In the genomic region with DNA sequence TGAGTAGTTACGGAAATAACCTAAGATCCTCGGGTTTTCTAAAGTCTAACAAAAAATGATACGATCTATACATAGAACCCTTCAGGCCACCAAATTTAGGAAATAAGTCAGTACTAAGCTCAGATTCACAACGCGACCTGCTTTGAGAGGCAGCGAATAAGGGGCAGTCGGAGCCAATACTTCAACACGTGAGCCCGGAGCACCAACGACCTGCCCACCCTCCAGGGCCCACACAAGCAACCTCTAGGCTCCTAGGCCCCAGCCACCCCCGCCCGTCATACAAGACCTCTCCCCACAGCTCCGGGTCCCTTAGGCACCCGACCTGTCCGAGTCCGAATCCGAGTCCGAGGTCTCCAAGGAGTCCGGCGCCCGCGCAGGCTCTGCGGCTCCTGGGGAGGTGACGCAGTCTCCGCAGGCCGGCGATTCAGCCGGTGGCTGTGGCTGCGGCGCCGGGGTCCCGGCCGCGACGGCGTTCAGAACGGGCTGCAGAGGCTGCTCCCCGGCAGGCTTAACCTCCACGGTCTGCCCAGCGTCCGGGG, we compare ENCODE assay signal across 8 cellular contexts. TPM values are rescaled to one million over a fixed set of nuclear protein-coding genes. Genes with fewer than 3 reads are reported as not detected.
DNase-seq lines count a peak whose midpoint lies in the region; ATAC-seq, FAIRE-seq and TF ChIP-seq lines count a peak whose summit lies in the region.

No MANE protein-coding gene starts in this region.

- H3K4me2 ChIP-seq in BLaER1 treated with 17β-estradiol and CSF1 and Interleukin-3, amounts not matched to agents 10 nM and 100 nM: peak overlapping the region; percentile 80 to 96 (median 87)

- no peaks in the 10 kb centered on the region for H3K27me3 Mint-ChIP-seq in activated naive CD8-positive, alpha-beta T cell
- H3K27me3 Mint-ChIP-seq in progenitor cell of endocrine pancreas: no peaks in the 10 kb centered on the region

- peak; percentile 77 for FAIRE-seq in GM19239 (lab: Jason Lieb, UNC)
- no peak for FAIRE-seq in urothelium cell line (lab: Jason Lieb, UNC)

- H3K9me3 ChIP-seq in BLaER1 treated with 17β-estradiol and CSF1 and Interleukin-3, amounts not matched to agents 10 nM and 100 nM (replicated peaks in 1 of 11): no peaks in the 10 kb centered on the region
- H3K9me3 ChIP-seq in SK-N-MC (ENCODE audit: low read depth, low read length): no peaks in the 10 kb centered on the region
- H3K9me3 ChIP-seq in heart right ventricle: no peaks in the 10 kb centered on the region

- H3K36me3 Mint-ChIP-seq in activated naive CD8-positive, alpha-beta T cell: peaks cover 22% of the 10 kb centered on the region
- peaks cover 6% of the 10 kb centered on the region for H3K36me3 Mint-ChIP-seq in progenitor cell of endocrine pancreas (ENCODE audit: insufficient read depth)

- TF ChIP-seq CTCF in heart right ventricle (IDR thresholded peaks at IDR 0.05) (no peak), progenitor cell of endocrine pancreas (IDR thresholded peaks at IDR 0.05; ENCODE audit: unreplicated experiment) (no peak)

- peak overlapping the region; percentile 91 for H3K4me3 Mint-ChIP-seq in activated naive CD8-positive, alpha-beta T cell
- peak overlapping the region; percentile 87 for H3K4me3 Mint-ChIP-seq in progenitor cell of endocrine pancreas (ENCODE audit: low read depth)

- intact Hi-C loops in heart right ventricle (cut with DNase I): loop anchor here in 2 of 10 donors (5.0 to 10.0 kb wide), 2 partner anchors 169 to 326 kb away; a partner anchor contains a TSS

- peaks cover 12 to 26% (median 17%) of the 10 kb centered on the region in 10 experiments for H3K4me1 ChIP-seq in BLaER1 treated with 17β-estradiol and CSF1 and Interleukin-3, amounts not matched to agents 10 nM and 100 nM
- peaks cover 2 to 28% (median 24%) of the 10 kb centered on the region in 9 donors for H3K4me1 ChIP-seq in heart right ventricle

- WGBS in heart right ventricle, 2 donors: 0 to 1% methylated on average over 41 of the region's 41 CpGs

- H3K9me3 Mint-ChIP-seq in activated naive CD8-positive, alpha-beta T cell (ENCODE audit: low read depth): no peaks in the 10 kb centered on the region
- H3K9me3 Mint-ChIP-seq in progenitor cell of endocrine pancreas (ENCODE audit: low read depth): no peaks in the 10 kb centered on the region

- H3K27ac ChIP-seq in BLaER1 treated with 17β-estradiol and CSF1 and Interleukin-3, amounts not matched to agents 10 nM and 100 nM: peak overlapping the region; percentile 89 to 97 (median 94)
- H3K27ac ChIP-seq in SK-N-MC (peak overlapping the region; percentile 78), heart right ventricle (peak overlapping the region; percentile 33 to 92 (median 89))

- H3K36me3 ChIP-seq in BLaER1 treated with 17β-estradiol and CSF1 and Interleukin-3, amounts not matched to agents 10 nM and 100 nM: peaks cover 25 to 33% (median 31%) of the 10 kb centered on the region in 11 experiments
- H3K36me3 ChIP-seq in SK-N-MC (ENCODE audit: insufficient read depth, low read length) (peaks cover 35% of the 10 kb centered on the region), heart right ventricle (peaks cover 0 to 31% (median 0%) of the 10 kb centered on the region in 9 donors)

- ATAC-seq in HG03432 (IDR thresholded peaks at IDR 0.05; ENCODE audit: unreplicated experiment) (peak; percentile 71), heart right ventricle (peak; percentile 62 to 90 (median 74))

- peaks cover 50% of the 10 kb centered on the region for H3K4me1 Mint-ChIP-seq in activated naive CD8-positive, alpha-beta T cell (ENCODE audit: low read depth)
- H3K4me1 Mint-ChIP-seq in progenitor cell of endocrine pancreas (ENCODE audit: low read depth): peaks cover 18% of the 10 kb centered on the region

- peak; percentile 21 for DNase-seq in GM19239 (ENCODE audit: insufficient read length, low spot score)
- DNase-seq in SK-N-MC (ENCODE audit: low read depth, low spot score): no peak
- DNase-seq in heart right ventricle: peak; percentile 26 to 48
- DNase-seq in progenitor cell of endocrine pancreas (ENCODE audit: low spot score, unreplicated experiment): peak; percentile 40
- DNase-seq in urothelium cell line (ENCODE audit: low spot score): peak; percentile 52

- H3K27me3 ChIP-seq in BLaER1 treated with 17β-estradiol and CSF1 and Interleukin-3, amounts not matched to agents 10 nM and 100 nM: no peaks in the 10 kb centered on the region
- H3K27me3 ChIP-seq in heart right ventricle: no peaks in the 10 kb centered on the region

- H3K27ac Mint-ChIP-seq in activated naive CD8-positive, alpha-beta T cell: peak overlapping the region; percentile 96
- peak overlapping the region; percentile 99 for H3K27ac Mint-ChIP-seq in progenitor cell of endocrine pancreas

- peak overlapping the region; percentile 78 to 98 (median 88) for H3K4me3 ChIP-seq in BLaER1 treated with 17β-estradiol and CSF1 and Interleukin-3, amounts not matched to agents 10 nM and 100 nM
- peak overlapping the region; percentile 92 for H3K4me3 ChIP-seq in SK-N-MC
- H3K4me3 ChIP-seq in heart right ventricle: peak overlapping the region; percentile 77 to 93 (median 89)

- peak overlapping the region; percentile 90 to 98 (median 96) for H3K9ac ChIP-seq in BLaER1 treated with 17β-estradiol and CSF1 and Interleukin-3, amounts not matched to agents 10 nM and 100 nM
- peak overlapping the region; percentile 91 for H3K9ac ChIP-seq in SK-N-MC (ENCODE audit: insufficient read length)

- H4K20me1 ChIP-seq in BLaER1 treated with 17β-estradiol and CSF1 and Interleukin-3, amounts not matched to agents 10 nM and 100 nM: peaks cover 0 to 45% (median 41%) of the 10 kb centered on the region in 11 experiments; a peak in 14 of 22 replicates

RNA-seq across cellular contexts. Expression of a gene that starts 0.6 kb away (rescaled TPM):
- total RNA-seq in heart right ventricle: 10 to 100 TPM; 11.8 to 14.1 (median 13.4) TPM
- polyA plus RNA-seq in heart right ventricle: 1 to 10 TPM; 1.8 to 3.8 TPM
- total RNA-seq in progenitor cell of endocrine pancreas: 28.1 and 30.6 TPM in 2 replicates
